In the genomic region with DNA sequence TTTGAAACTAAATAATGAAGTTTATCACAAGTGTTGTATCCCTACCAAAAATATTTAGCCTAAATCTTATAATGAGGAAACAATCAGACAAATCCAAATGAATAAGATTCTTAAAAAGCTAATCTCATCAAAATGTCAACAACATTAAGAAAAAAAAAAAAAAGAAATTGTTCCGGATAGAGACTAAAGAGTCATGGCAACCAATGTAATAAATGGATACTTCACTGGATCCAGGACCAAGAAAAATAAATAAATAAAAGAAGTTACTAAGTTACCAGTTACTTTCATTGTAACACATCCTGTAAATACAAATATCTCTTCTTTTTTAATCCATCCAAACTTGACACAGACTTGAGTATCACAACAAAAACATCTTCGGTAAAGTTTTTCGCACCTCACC, we compare ENCODE assay signal across 8 cellular contexts. TPM values are rescaled to one million over a fixed set of nuclear protein-coding genes. Genes with fewer than 3 reads are reported as not detected.
DNase-seq lines count a peak whose midpoint lies in the region; ATAC-seq and TF ChIP-seq lines count a peak whose summit lies in the region.

No MANE protein-coding gene starts in this region.

- no peaks in the 10 kb centered on the region for H3K27me3 Mint-ChIP-seq in activated CD8-positive, alpha-beta T cell treated with anti-CD3 and anti-CD28 coated beads for 36 hours

- DNase-seq in SIG-M5 treated with dmso at 0.1 percent for 504 hours (lab: John Stamatoyannopoulos, UW; ENCODE audit: unreplicated experiment) = peak; percentile 60
- no peak for DNase-seq in SIG-M5 (lab: John Stamatoyannopoulos, UW)
- no peak for DNase-seq in activated CD8-positive, alpha-beta T cell treated with anti-CD3 and anti-CD28 coated beads for 36 hours
- no peak for DNase-seq in stomach
- no peak for DNase-seq in NCI-H2171 (lab: John Stamatoyannopoulos, UW)
- DNase-seq in G401 (ENCODE audit: low spot score) = no peak

- H3K36me3 ChIP-seq in iPS-18a (ENCODE audit: control insufficient read depth, low read depth, low read length) (peaks cover 32% of the 10 kb centered on the region), stomach (peaks cover 20 to 47% (median 41%) of the 10 kb centered on the region in 4 donors)

- peaks cover 27% of the 10 kb centered on the region for H3K36me3 Mint-ChIP-seq in activated CD8-positive, alpha-beta T cell treated with anti-CD3 and anti-CD28 coated beads for 36 hours (ENCODE audit: low read depth)

- H3K27ac Mint-ChIP-seq in activated CD8-positive, alpha-beta T cell treated with anti-CD3 and anti-CD28 coated beads for 36 hours = peak overlapping the region; percentile 100

- TF ChIP-seq EP300 in stomach (IDR thresholded peaks at IDR 0.05) = no peak

- TF ChIP-seq CTCF in activated CD8-positive, alpha-beta T cell treated with anti-CD3 and anti-CD28 coated beads for 36 hours (IDR thresholded peaks at IDR 0.05) = no peak
- TF ChIP-seq CTCF in stomach (IDR thresholded peaks at IDR 0.05) = no peak

- POLR2A ChIA-PET in activated CD8-positive, alpha-beta T cell treated with anti-CD3 and anti-CD28 coated beads for 36 hours (lab: Charles Lee) = interaction anchor here (0.8 to 1.4 kb wide), 3 partner anchors 50 to 533 kb away, joined by 3 read pairs; a partner anchor contains a TSS

- CTCF ChIA-PET in activated CD8-positive, alpha-beta T cell treated with anti-CD3 and anti-CD28 coated beads for 36 hours (lab: Charles Lee) = interaction anchor here (0.8 kb wide), 2 partner anchors 14 to 240 kb away, joined by 3 read pairs; no protein-coding TSS in a partner anchor

- peak overlapping the region; percentile 97 for H3K4me3 Mint-ChIP-seq in activated CD8-positive, alpha-beta T cell treated with anti-CD3 and anti-CD28 coated beads for 36 hours

- peaks cover 5% of the 10 kb centered on the region for H3K4me1 ChIP-seq in iPS-18a (ENCODE audit: control insufficient read depth, low read depth, low read length)
- peaks cover 16 to 53% (median 34%) of the 10 kb centered on the region in 4 donors for H3K4me1 ChIP-seq in stomach

- H3K27ac ChIP-seq in iPS-18a (ENCODE audit: low read length) = peak overlapping the region; percentile 93
- H3K27ac ChIP-seq in stomach = peak overlapping the region in 4 of 5 donors; percentile 89 to 95 (median 94)

- H3K4me3 ChIP-seq in iPS-18a (ENCODE audit: low read length) (peak overlapping the region; percentile 90), stomach (peak overlapping the region; percentile 67 to 91 (median 76))

- ATAC-seq in activated CD8-positive, alpha-beta T cell treated with anti-CD3 and anti-CD28 coated beads for 36 hours = no peak
- no peak for ATAC-seq in HG03135 (IDR thresholded peaks at IDR 0.05; ENCODE audit: unreplicated experiment)

- no peaks in the 10 kb centered on the region for H3K9me3 Mint-ChIP-seq in activated CD8-positive, alpha-beta T cell treated with anti-CD3 and anti-CD28 coated beads for 36 hours

- H3K9me3 ChIP-seq in iPS-18a (ENCODE audit: control insufficient read depth, low read depth, low read length) (no peaks in the 10 kb centered on the region), stomach (no peaks in the 10 kb centered on the region)

- intact Hi-C loops in activated CD8-positive, alpha-beta T cell treated with anti-CD3 and anti-CD28 coated beads for 36 hours (cut with micrococcal nuclease) = loop anchor here (5.0 kb wide), 2 partner anchors 42 to 48 kb away; a partner anchor contains a TSS
- intact Hi-C loops in stomach (cut with DNase I; ENCODE audit: low total_unique reads) = no loop called here

- H3K27me3 ChIP-seq in iPS-18a (ENCODE audit: control insufficient read depth, insufficient read depth, low read length) (no peaks in the 10 kb centered on the region), stomach (no peaks in the 10 kb centered on the region)

- peaks cover 27% of the 10 kb centered on the region for H3K4me1 Mint-ChIP-seq in activated CD8-positive, alpha-beta T cell treated with anti-CD3 and anti-CD28 coated beads for 36 hours (ENCODE audit: low read depth)

- in situ Hi-C loops in G401 (cut with HindIII; ENCODE audit: low sequenced_read_pairs) = no loop called here

- no peak for TF ChIP-seq POLR2A in stomach (IDR thresholded peaks at IDR 0.05)

- peak overlapping the region; percentile 90 for H3K9ac ChIP-seq in iPS-18a (ENCODE audit: low read length)

- 0 to 4% (median 2%) methylated on average over 3 of the region's 3 CpGs for WGBS in stomach, 5 donors

RNA-seq across cellular contexts. Expression of a gene that starts 0.6 kb away (rescaled TPM):
- 10 to 100 TPM; 57.7 to 62.4 TPM for total RNA-seq in activated CD8-positive, alpha-beta T cell treated with anti-CD3 and anti-CD28 coated beads for 36 hours
- total RNA-seq in stomach = 10 to 100 TPM in 4 of 5 donors, 1 to 10 TPM in 1; 5.8 to 36.2 (median 27.0) TPM
- polyA plus RNA-seq in stomach = 10 to 100 TPM; 46.4 to 50.6 (median 49.6) TPM
- total RNA-seq in G401 (2014; rRNA removed; shearing (Covaris generic)) = 70.3 and 115 TPM in 2 replicates

RNA-seq across cellular contexts. Expression of a gene that starts 0.8 kb away (rescaled TPM):
- total RNA-seq in activated CD8-positive, alpha-beta T cell treated with anti-CD3 and anti-CD28 coated beads for 36 hours = 100 to 1,000 TPM; 110 to 113 TPM
- 100 to 1,000 TPM in 1 of 5 donors, 10 to 100 TPM in 4; 13.3 to 142 (median 85.7) TPM for total RNA-seq in stomach
- polyA plus RNA-seq in stomach = 100 to 1,000 TPM in 2 of 3 donors, 10 to 100 TPM in 1; 89.1 to 104 (median 103) TPM
- 241 and 256 TPM in 2 replicates for total RNA-seq in G401 (2014; rRNA removed; shearing (Covaris generic))

RNA-seq across cellular contexts. Expression of a gene that starts 41.1 kb away (rescaled TPM):
- 10 to 100 TPM; 87.1 to 88.4 TPM for total RNA-seq in activated CD8-positive, alpha-beta T cell treated with anti-CD3 and anti-CD28 coated beads for 36 hours
- total RNA-seq in stomach = 10 to 100 TPM; 14.7 to 63.1 (median 42.2) TPM
- polyA plus RNA-seq in stomach = 10 to 100 TPM; 37.7 to 47.0 (median 44.9) TPM
- total RNA-seq in G401 (2014; rRNA removed; shearing (Covaris generic)) = 84.7 and 120 TPM in 2 replicates

RNA-seq across cellular contexts. Expression of a gene that starts 49.0 kb away (rescaled TPM):
- 10 to 100 TPM in 1 of 2 experiments, 1 to 10 TPM in 1; 9.6 to 11.7 TPM for total RNA-seq in activated CD8-positive, alpha-beta T cell treated with anti-CD3 and anti-CD28 coated beads for 36 hours
- 10 to 100 TPM in 1 of 5 donors, 1 to 10 TPM in 4; 2.3 to 10.3 (median 5.4) TPM for total RNA-seq in stomach
- 1 to 10 TPM; 1.3 to 2.1 (median 1.5) TPM for polyA plus RNA-seq in stomach
- 13.3 and 14.0 TPM in 2 replicates for total RNA-seq in G401 (2014; rRNA removed; shearing (Covaris generic))
